1 cellular context compared by ENCODE assay signal in genomic region chr11:69040051-69040450, GRCh38.
TF ChIP-seq lines count a peak whose summit lies in the region.

No MANE protein-coding gene starts in this region.

TF ChIP-seq in IMR-90, 13 proteins besides CTCF, POLR2A, EP300 and RAD21:
- TF ChIP-seq NFE2L2 (IDR thresholded peaks at IDR 0.05; ENCODE audit: low read depth, low read length) (no peak), ELK1 (IDR thresholded peaks at IDR 0.05; ENCODE audit: borderline replicate concordance, low read depth, low read length) (no peak), MAZ (IDR thresholded peaks at IDR 0.05; ENCODE audit: borderline replicate concordance, low read depth, low read length) (no peak), MXI1 (IDR thresholded peaks at IDR 0.05; ENCODE audit: borderline replicate concordance, low read depth, low read length) (no peak), CEBPB (IDR thresholded peaks at IDR 0.05; ENCODE audit: low read depth, low read length) (no peak), BHLHE40 (IDR thresholded peaks at IDR 0.05; ENCODE audit: low read depth, low read length) (no peak), RCOR1 (IDR thresholded peaks at IDR 0.05; ENCODE audit: insufficient replicate concordance, low read length) (no peak), CHD1 (IDR thresholded peaks at IDR 0.05; ENCODE audit: low read depth, low read length) (no peak), RFX5 (IDR thresholded peaks at IDR 0.05; ENCODE audit: low read depth, low read length) (no peak), SMC3 (IDR thresholded peaks at IDR 0.05; ENCODE audit: low read depth, low read length) (no peak)
